In genomic region chr15:58737298-58737697, GRCh38 we compare ENCODE assay signal across 23 cellular contexts. TPM values are rescaled to one million over a fixed set of nuclear protein-coding genes. Genes with fewer than 3 reads are reported as not detected.
A peak's percentile ranks its signal among the peaks of the same experiment; 100 is the strongest.
DNase-seq lines count a peak whose midpoint lies in the region; ATAC-seq, FAIRE-seq and TF ChIP-seq lines count a peak whose summit lies in the region.
"Had no signal": no experiment of that assay in that cellular context is flagged by ENCODE, and none has a peak within 500 bp of the region (broad histone marks: within the 10 kb centered on the region; RNA-seq: fewer than 3 reads in every experiment).

No MANE protein-coding gene starts in this region.

- no peak overlapping the region for H2AK5ac ChIP-seq in trophoblast cell (ENCODE audit: low read length)

- H3K36me3 Mint-ChIP-seq in CD14-positive monocyte: peaks cover 3 to 9% of the 10 kb centered on the region in 2 donors
- H3K36me3 Mint-ChIP-seq: CD4-positive, CD25-positive, alpha-beta regulatory T cell had no signal

- no peaks in the 10 kb centered on the region for H3K9me2 ChIP-seq in hepatocyte (replicated peaks; ENCODE audit: insufficient read depth)

- H3K79me1 ChIP-seq in trophoblast cell (ENCODE audit: low read length): peaks cover 2% of the 10 kb centered on the region

- H3K4me1 Mint-ChIP-seq in CD14-positive monocyte: peaks cover 73% of the 10 kb centered on the region

- H3K4me3 ChIP-seq in HL-60 (replicated peaks; ENCODE audit: insufficient read depth, low read length) (no peak overlapping the region), K562 (no peak overlapping the region), trophoblast cell (ENCODE audit: low read depth, low read length) (no peak overlapping the region), hepatocyte (no peak overlapping the region), ovary (no peak overlapping the region)

- POLR2A ChIA-PET in K562 (lab: Yijun Ruan, JAX): interaction anchor here (0.6 to 1.6 kb wide), 2 partner anchors 8 to 10 kb away, joined by 3 to 4 read pairs; no protein-coding TSS in a partner anchor

- CTCF ChIA-PET in K562 (lab: Yijun Ruan, JAX; ENCODE audit: low intra/inter-chr PET ratio): no interaction called here

- no peak overlapping the region for H2AFZ ChIP-seq in K562 (ENCODE audit: low read depth, low read length)
- H2AFZ ChIP-seq in trophoblast cell (ENCODE audit: insufficient read depth, low read length, poor library complexity): no peak overlapping the region
- no peak overlapping the region for H2AFZ ChIP-seq in hepatocyte

- H4K8ac ChIP-seq in trophoblast cell (ENCODE audit: low read depth, low read length): no peak overlapping the region

- peak overlapping the region; percentile 69 for H3K4ac ChIP-seq in trophoblast cell (ENCODE audit: low read depth, low read length)

- H3K27me3 Mint-ChIP-seq in CD14-positive monocyte (ENCODE audit: low read depth in 3 of 3): no peaks in the 10 kb centered on the region
- H3K27me3 Mint-ChIP-seq: B cell; CD4-positive, CD25-positive, alpha-beta regulatory T cell had no signal

- TF ChIP-seq POLR2A in K562 (conservative IDR thresholded peaks at IDR 0.05) (no peak), ovary (IDR thresholded peaks at IDR 0.05) (no peak)

- H3K14ac ChIP-seq in trophoblast cell (ENCODE audit: low read length): no peak overlapping the region

- no peak overlapping the region for H2BK120ac ChIP-seq in trophoblast cell (ENCODE audit: insufficient read depth, low read length, poor library complexity)

- TF ChIP-seq CTCF in CD14-positive monocyte (IDR thresholded peaks at IDR 0.05) (no peak), HL-60 (IDR thresholded peaks at IDR 0.05; ENCODE audit: insufficient read depth, low read length) (no peak), K562 (IDR thresholded peaks at IDR 0.05 in 2 of 3, conservative IDR thresholded peaks at IDR 0.05 in 1 of 3; ENCODE audit: insufficient read depth in 2 of 3, low read depth in 1 of 3, low read length in 3 of 3) (no peak), hepatocyte (IDR thresholded peaks at IDR 0.05; ENCODE audit: poor library complexity) (no peak), ovary (IDR thresholded peaks at IDR 0.05) (no peak)

- no peak overlapping the region for H4K91ac ChIP-seq in trophoblast cell (ENCODE audit: low read depth, low read length)

- FAIRE-seq in K562 (lab: Jason Lieb, UNC): no peak
- FAIRE-seq: GM12892, GM19239, H54 had no signal

- H3K9ac ChIP-seq in K562 (ENCODE audit: insufficient read depth in 1 of 2, low read depth in 2 of 2, low read length in 2 of 2) (no peak overlapping the region), trophoblast cell (ENCODE audit: low read length) (no peak overlapping the region)

- H3K4me3 Mint-ChIP-seq in CD14-positive monocyte: peak overlapping the region in 1 of 2 donors; percentile 53

- no peak for DNase-seq in CD14-positive monocyte (ENCODE audit: low spot score)
- DNase-seq in HL-60 (ENCODE audit: low read depth in 1 of 2, low spot score in 1 of 2): no peak
- DNase-seq in K562 (ENCODE audit: extremely low read depth in 1 of 4, low spot score in 3 of 4): no peak
- no peak for DNase-seq in trophoblast cell
- DNase-seq in HK-2 (ENCODE audit: unreplicated experiment): no peak
- DNase-seq in hepatocyte (ENCODE audit: low spot score): no peak
- no peak for DNase-seq in ovary
- DNase-seq: CD4-positive, CD25-positive, alpha-beta regulatory T cell; DMS153; DND-41; KG1; MM.1S; NCI-H2029; NCI-H446 treated with DMSO at 0.1 percent for 48 hours; NCI-H526; NCI-H82; SHP77 treated with DMSO at 0.1 percent for 48 hours had no signal

- H3K4me2 ChIP-seq in K562 (ENCODE audit: insufficient read depth, low read length): no peak overlapping the region
- H3K4me2 ChIP-seq in trophoblast cell (ENCODE audit: low read length): no peak overlapping the region
- H3K4me2 ChIP-seq in hepatocyte: no peak overlapping the region

- peaks cover 0 to 25% of the 10 kb centered on the region in 2 experiments; a peak in 4 of 5 replicates for H3K4me1 ChIP-seq in K562 (replicated peaks in 1 of 2; ENCODE audit: control insufficient read depth in 2 of 2, insufficient read depth in 2 of 2, low read length in 2 of 2)
- peaks cover 7 to 10% of the 10 kb centered on the region in 2 experiments for H3K4me1 ChIP-seq in trophoblast cell (ENCODE audit: control insufficient read depth in 1 of 2, insufficient read depth in 2 of 2, low read length in 2 of 2)
- peaks cover 6% of the 10 kb centered on the region for H3K4me1 ChIP-seq in hepatocyte (ENCODE audit: insufficient read depth)
- peaks cover 4% of the 10 kb centered on the region for H3K4me1 ChIP-seq in ovary (ENCODE audit: insufficient read depth)

- no peak overlapping the region for H3K23ac ChIP-seq in trophoblast cell (ENCODE audit: low read length)

- TF ChIP-seq EP300 in K562 (IDR thresholded peaks at IDR 0.05; ENCODE audit: low read length) (no peak), ovary (IDR thresholded peaks at IDR 0.05) (no peak)

- H3K9me3 Mint-ChIP-seq in CD14-positive monocyte: no peaks in the 10 kb centered on the region
- H3K9me3 Mint-ChIP-seq: CD4-positive, CD25-positive, alpha-beta regulatory T cell had no signal

- H4K20me1 ChIP-seq in K562 (replicated peaks; ENCODE audit: control insufficient read depth, insufficient read depth, low read length) (peaks cover 25% of the 10 kb centered on the region), hepatocyte (ENCODE audit: insufficient read depth, poor library complexity, severe bottlenecking) (peaks cover 88% of the 10 kb centered on the region)

- H2BK5ac ChIP-seq in trophoblast cell (ENCODE audit: low read depth, low read length, poor library complexity): no peak overlapping the region

- H3K27me3 ChIP-seq in HL-60 (ENCODE audit: insufficient read depth, poor library complexity, severe bottlenecking) (no peaks in the 10 kb centered on the region), K562 (ENCODE audit: control insufficient read depth in 2 of 2, insufficient read depth in 2 of 2, low read length in 2 of 2) (no peaks in the 10 kb centered on the region), trophoblast cell (ENCODE audit: insufficient read depth, low read length) (no peaks in the 10 kb centered on the region), hepatocyte (no peaks in the 10 kb centered on the region), ovary (no peaks in the 10 kb centered on the region)

- WGBS in K562 (ENCODE audit: insufficient coverage, low coverage, missing lambda C conversion rate): 51% methylated on average over 3 of the region's 3 CpGs
- WGBS in trophoblast cell (ENCODE audit: extremely low coverage, insufficient coverage, insufficient read length): no CpG with 5 or more reads among the region's 3 CpGs
- WGBS in hepatocyte (ENCODE audit: low lambda C conversion rate, missing lambda C conversion rate): 76% methylated on average over 3 of the region's 3 CpGs
- WGBS in ovary, 3 donors: 84 to 90% (median 90%) methylated on average over 3 of the region's 3 CpGs

- no peak overlapping the region for H2BK12ac ChIP-seq in trophoblast cell (ENCODE audit: low read length)

- in situ Hi-C loops in K562 (cut with MboI): no loop called here

- peak overlapping the region; percentile 69 for H3K27ac ChIP-seq in HL-60 (replicated peaks)
- H3K27ac ChIP-seq in K562 (ENCODE audit: extremely low read depth, low read depth, low read length): no peak overlapping the region
- H3K27ac ChIP-seq in trophoblast cell (ENCODE audit: low read depth, low read length): no peak overlapping the region
- H3K27ac ChIP-seq in hepatocyte: no peak overlapping the region
- H3K27ac ChIP-seq in ovary: no peak overlapping the region
- H3K27ac ChIP-seq: RWPE1 had no signal

- no peak for TF ChIP-seq RAD21 in K562 (CRISPR knock-in tag; conservative IDR thresholded peaks at IDR 0.05 in 1 of 2, IDR thresholded peaks at IDR 0.05 in 1 of 2)

- no TSS peak for BruUV-seq in K562 (replicated peaks; lab: Mats Ljungman, UMichigan)

- intact Hi-C loops in CD14-positive monocyte (cut with micrococcal nuclease) (no loop called here), K562 (cut with micrococcal nuclease) (no loop called here), ovary (cut with DNase I) (no loop called here)

- H3K9me3 ChIP-seq in K562 (replicated peaks; ENCODE audit: control insufficient read depth, insufficient read depth, low read depth, low read length) (no peaks in the 10 kb centered on the region), trophoblast cell (ENCODE audit: insufficient read depth, low read depth, low read length) (no peaks in the 10 kb centered on the region), hepatocyte (ENCODE audit: low read depth) (no peaks in the 10 kb centered on the region), ovary (no peaks in the 10 kb centered on the region)

- H3K18ac ChIP-seq in trophoblast cell (ENCODE audit: low read length): no peak overlapping the region

- peak overlapping the region; percentile 94 to 99 (median 97) for H3K27ac Mint-ChIP-seq in CD14-positive monocyte
- H3K27ac Mint-ChIP-seq: B cell had no signal

- peaks cover 96% of the 10 kb centered on the region for H3K79me2 ChIP-seq in K562 (ENCODE audit: control insufficient read depth, insufficient read depth, low read length)
- H3K79me2 ChIP-seq in trophoblast cell (ENCODE audit: control insufficient read depth, insufficient read depth, low read length, poor library complexity): peaks cover 9% of the 10 kb centered on the region
- peaks cover 100% of the 10 kb centered on the region for H3K79me2 ChIP-seq in hepatocyte

- H3K36me3 ChIP-seq in K562 (ENCODE audit: control insufficient read depth, insufficient read depth, low read length) (peaks cover 5% of the 10 kb centered on the region), trophoblast cell (ENCODE audit: control insufficient read depth in 1 of 2, insufficient read depth in 2 of 2, low read length in 2 of 2) (no peaks in the 10 kb centered on the region), hepatocyte (replicated peaks; ENCODE audit: insufficient read depth, low read depth) (peaks cover 3% of the 10 kb centered on the region), ovary (no peaks in the 10 kb centered on the region)

- no peak for ATAC-seq in K562
- ATAC-seq: Panc1 had no signal

- no peak overlapping the region for H4K12ac ChIP-seq in trophoblast cell (ENCODE audit: low read depth, low read length)

- H3K9me1 ChIP-seq in K562 (ENCODE audit: control insufficient read depth, insufficient read depth, low read length): no peaks in the 10 kb centered on the region

RNA-seq across cellular contexts. Expression of gene ADAM10, which starts 12.2 kb away (rescaled TPM):
- polyA plus RNA-seq in CD14-positive monocyte (100 to 1,000 TPM; 149 to 269 TPM), K562 (2011; rRNA removed) (128 and 152 TPM in 2 replicates), K562 (2014; fragmentation: Illumina TruSeq; extraction: Trizol) (57.3 and 62.8 TPM in 2 replicates), K562 (2014; fragmentation: Nextera tagmentation; extraction: Ambion mirVana) (10 to 100 TPM; 11.9 to 14.0 TPM), K562 (2014; rRNA removed) (59.9 and 68.8 TPM in 2 replicates), hepatocyte (112 and 121 TPM in 2 replicates), ovary (10 to 100 TPM; 23.2 to 60.2 TPM)
- total RNA-seq in K562 (2011; cell fraction: chromatin; rRNA removed; ENCODE audit: low replicate concordance): 130 and 336 TPM in 2 replicates
- 99.7 and 127 TPM in 2 replicates for total RNA-seq in K562 (2011; cell fraction: nucleolus; rRNA removed)
- total RNA-seq in K562 (2011; cell fraction: nucleoplasm; rRNA removed): 159 and 204 TPM in 2 replicates
- total RNA-seq in K562 (2014; rRNA removed) (75.8 and 77.6 TPM in 2 replicates), K562 (2014; rRNA removed; fragmentation: Illumina TruSeq; extraction: Trizol) (55.4 and 67.1 TPM in 2 replicates), K562 (2015; rRNA removed; fragmentation: Illumina TruSeq; extraction: Trizol) (47.8 and 53.9 TPM in 2 replicates), K562 (2021) (76.9 and 87.1 TPM in 2 replicates), hepatocyte (125 and 163 TPM in 2 replicates), ovary (10 to 100 TPM; 34.3 to 86.4 (median 70.4) TPM)
- 38.4 and 51.8 TPM in 2 replicates for polyA plus RNA-seq in K562 (2011; cell fraction: cytosol; rRNA removed)
- polyA plus RNA-seq in K562 (2011; cell fraction: nucleus; rRNA removed): 44.2 and 50.4 TPM in 2 replicates
- polyA plus RNA-seq in K562 (2012): 87.7 and 112 TPM in 2 replicates
- polyA minus RNA-seq in K562 (2011; rRNA and poly(A)+ RNA removed): 238 and 267 TPM in 2 replicates
- polyA minus RNA-seq in K562 (2011; cell fraction: cytosol; rRNA and poly(A)+ RNA removed): 69.0 and 93.3 TPM in 2 replicates
- 76.6 and 134 TPM in 2 replicates for polyA minus RNA-seq in K562 (2011; cell fraction: nucleus; rRNA and poly(A)+ RNA removed)
- 165 and 167 TPM in 2 replicates for polyA plus RNA-seq in trophoblast cell (2013)

RNA-seq across cellular contexts. Expression of gene MINDY2, which starts 33.8 kb away (rescaled TPM):
- polyA plus RNA-seq in CD14-positive monocyte (10 to 100 TPM in 1 of 2 donors, 1 to 10 TPM in 1; 3.4 to 10.9 TPM), K562 (2011; rRNA removed) (14.5 and 15.3 TPM in 2 replicates), K562 (2014; fragmentation: Illumina TruSeq; extraction: Trizol) (5.7 and 7.2 TPM in 2 replicates), K562 (2014; fragmentation: Nextera tagmentation; extraction: Ambion mirVana) (1 to 10 TPM; 2.4 to 3.8 TPM), K562 (2014; rRNA removed) (4.0 and 4.9 TPM in 2 replicates), hepatocyte (32.3 and 44.2 TPM in 2 replicates), ovary (10 to 100 TPM in 1 of 2 donors, 1 to 10 TPM in 1; 5.7 to 10.0 TPM)
- total RNA-seq in K562 (2011; cell fraction: chromatin; rRNA removed; ENCODE audit: low replicate concordance): 23.4 and 26.8 TPM in 2 replicates
- total RNA-seq in K562 (2011; cell fraction: nucleolus; rRNA removed): 8.7 and 12.1 TPM in 2 replicates
- 12.0 and 18.9 TPM in 2 replicates for total RNA-seq in K562 (2011; cell fraction: nucleoplasm; rRNA removed)
- total RNA-seq in K562 (2014; rRNA removed) (5.7 and 9.3 TPM in 2 replicates), K562 (2014; rRNA removed; fragmentation: Illumina TruSeq; extraction: Trizol) (12.5 and 12.6 TPM in 2 replicates), K562 (2015; rRNA removed; fragmentation: Illumina TruSeq; extraction: Trizol) (10.1 and 11.7 TPM in 2 replicates), K562 (2021) (9.9 and 12.1 TPM in 2 replicates), hepatocyte (17.9 and 19.3 TPM in 2 replicates), ovary (10 to 100 TPM; 13.0 to 32.6 (median 18.1) TPM)
- 3.6 and 4.5 TPM in 2 replicates for polyA plus RNA-seq in K562 (2011; cell fraction: cytosol; rRNA removed)
- 5.6 and 6.6 TPM in 2 replicates for polyA plus RNA-seq in K562 (2011; cell fraction: nucleus; rRNA removed)
- 5.9 and 8.9 TPM in 2 replicates for polyA plus RNA-seq in K562 (2012)
- 39.5 and 52.5 TPM in 2 replicates for polyA minus RNA-seq in K562 (2011; rRNA and poly(A)+ RNA removed)
- polyA minus RNA-seq in K562 (2011; cell fraction: cytosol; rRNA and poly(A)+ RNA removed): 12.9 and 22.1 TPM in 2 replicates
- 10.1 and 15.7 TPM in 2 replicates for polyA minus RNA-seq in K562 (2011; cell fraction: nucleus; rRNA and poly(A)+ RNA removed)
- polyA plus RNA-seq in trophoblast cell (2013): 11.7 and 12.0 TPM in 2 replicates
